In the genomic region with DNA sequence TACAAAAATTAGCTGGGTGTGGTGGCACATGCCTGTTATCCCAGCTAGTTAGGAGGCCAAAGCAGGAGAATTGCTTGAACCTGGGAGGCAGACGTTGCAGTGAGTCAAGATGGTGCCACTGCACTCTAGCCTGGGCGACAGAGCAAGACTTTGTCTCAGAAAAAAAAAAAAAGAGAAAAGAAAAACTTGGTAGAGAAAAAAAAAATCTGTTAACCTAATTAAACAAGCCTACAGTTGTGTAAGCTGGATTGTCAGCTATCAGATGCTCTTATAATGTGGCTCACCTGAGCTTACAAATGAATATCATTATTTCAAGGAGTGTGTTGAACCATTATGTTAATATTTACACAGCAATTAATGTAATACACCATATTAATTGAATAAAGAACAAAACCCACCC, we compare ENCODE assay signal across 23 cellular contexts. TPM values are rescaled to one million over a fixed set of nuclear protein-coding genes. Genes with fewer than 3 reads are reported as not detected.
DNase-seq lines count a peak whose midpoint lies in the region; ATAC-seq and TF ChIP-seq lines count a peak whose summit lies in the region.
"Had no signal": no experiment of that assay in that cellular context is flagged by ENCODE, and none has a peak within 500 bp of the region (broad histone marks: within the 10 kb centered on the region; RNA-seq: fewer than 3 reads in every experiment).

No MANE protein-coding gene starts in this region.

- peaks cover 8% of the 10 kb centered on the region for H3K27me3 Mint-ChIP-seq in activated CD8-positive, alpha-beta T cell treated with anti-CD3 and anti-CD28 coated beads for 36 hours
- H3K27me3 Mint-ChIP-seq in activated CD8-positive, alpha-beta T cell treated with anti-CD3 and anti-CD28 coated beads, Interleukin-2, amount 10 ng/mL, durations not matched to agents 7 days and 5 days (ENCODE audit: low read depth) = peaks cover 21% of the 10 kb centered on the region
- peaks cover 25% of the 10 kb centered on the region for H3K27me3 Mint-ChIP-seq in activated naive CD8-positive, alpha-beta T cell treated with anti-CD3 and anti-CD28 coated beads, Interleukin-2, amount 10 ng/mL, durations not matched to agents 7 days and 5 days
- no peaks in the 10 kb centered on the region for H3K27me3 Mint-ChIP-seq in activated naive CD4-positive, alpha-beta T cell treated with anti-CD3 and anti-CD28 coated beads for 36 hours (ENCODE audit: low read depth)
- H3K27me3 Mint-ChIP-seq: CD4-positive, alpha-beta memory T cell had no signal

- H3K4me1 ChIP-seq in OCI-LY1 (ENCODE audit: insufficient read depth, low read length, severe bottlenecking) (peaks cover 14% of the 10 kb centered on the region), spleen (peaks cover 0 to 63% (median 25%) of the 10 kb centered on the region in 6 donors)

- H3K4me3 ChIP-seq in OCI-LY1 (ENCODE audit: low read depth, low read length, poor library complexity, severe bottlenecking) (no peak overlapping the region), spleen (peak overlapping the region in 1 of 8 donors; percentile 1)
- H3K4me3 ChIP-seq: A549, dorsolateral prefrontal cortex, heart right ventricle, smooth muscle cell, stomach had no signal

- H3K36me3 ChIP-seq in OCI-LY1 (ENCODE audit: insufficient read depth, low read length) = no peaks in the 10 kb centered on the region
- no peaks in the 10 kb centered on the region for H3K36me3 ChIP-seq in spleen
- H3K36me3 ChIP-seq: heart right ventricle, stomach had no signal

- POLR2A ChIA-PET in activated CD8-positive, alpha-beta T cell treated with anti-CD3 and anti-CD28 coated beads for 36 hours (lab: Charles Lee) = interaction anchor here (0.8 to 1.7 kb wide), 2 partner anchors 10 to 85 kb away, joined by 4 read pairs; no protein-coding TSS in a partner anchor
- POLR2A ChIA-PET in activated CD8-positive, alpha-beta T cell treated with anti-CD3 and anti-CD28 coated beads, Interleukin-2, amount 10 ng/mL, durations not matched to agents 7 days and 5 days (lab: Charles Lee) = interaction anchor here (0.6 to 0.8 kb wide), 2 partner anchors 55 to 1348 kb away, joined by 3 to 5 read pairs; no protein-coding TSS in a partner anchor
- POLR2A ChIA-PET in activated naive CD8-positive, alpha-beta T cell treated with anti-CD3 and anti-CD28 coated beads, Interleukin-2, amount 10 ng/mL, durations not matched to agents 7 days and 5 days (lab: Charles Lee) = interaction anchor here (0.9 to 1.2 kb wide), 2 partner anchors 85 to 142 kb away, joined by 3 to 8 read pairs; no protein-coding TSS in a partner anchor

- H3K9me2 ChIP-seq in OCI-LY1 (ENCODE audit: low read depth, low read length) = no peaks in the 10 kb centered on the region

- no peak for ATAC-seq in activated CD8-positive, alpha-beta T cell treated with anti-CD3 and anti-CD28 coated beads for 36 hours
- ATAC-seq in activated CD8-positive, alpha-beta T cell treated with anti-CD3 and anti-CD28 coated beads, Interleukin-2, amount 10 ng/mL, durations not matched to agents 7 days and 5 days = no peak
- ATAC-seq in activated naive CD8-positive, alpha-beta T cell treated with anti-CD3 and anti-CD28 coated beads, Interleukin-2, amount 10 ng/mL, durations not matched to agents 7 days and 5 days (ENCODE audit: low read depth) = peak; percentile 19
- ATAC-seq in HG03039 (IDR thresholded peaks at IDR 0.05; ENCODE audit: unreplicated experiment) = no peak
- ATAC-seq in GM21529 (IDR thresholded peaks at IDR 0.05; ENCODE audit: unreplicated experiment) = no peak
- ATAC-seq: A549, HCT116, heart right ventricle, right cardiac atrium had no signal

- H3K27me3 ChIP-seq in OCI-LY1 (ENCODE audit: insufficient read depth, low read length) (no peaks in the 10 kb centered on the region), spleen (replicated peaks in 1 of 7) (no peaks in the 10 kb centered on the region)
- H3K27me3 ChIP-seq: dorsolateral prefrontal cortex, heart right ventricle, stomach had no signal

- no peaks in the 10 kb centered on the region for H3K9me3 ChIP-seq in OCI-LY1 (ENCODE audit: low read length)
- no peaks in the 10 kb centered on the region for H3K9me3 ChIP-seq in spleen
- H3K9me3 ChIP-seq: A549, heart right ventricle, stomach had no signal

- H3K4me2 ChIP-seq in OCI-LY1 (ENCODE audit: low read length) = no peak overlapping the region
- H3K4me2 ChIP-seq: A549, smooth muscle cell had no signal

- no peaks in the 10 kb centered on the region for H4K20me1 ChIP-seq in OCI-LY1 (ENCODE audit: insufficient read depth, low read length)

- H3K9ac ChIP-seq in OCI-LY1 (ENCODE audit: low read length) = no peak overlapping the region

- no peak for DNase-seq in activated CD8-positive, alpha-beta T cell treated with anti-CD3 and anti-CD28 coated beads for 36 hours
- no peak for DNase-seq in activated CD8-positive, alpha-beta T cell treated with anti-CD3 and anti-CD28 coated beads, Interleukin-2, amount 10 ng/mL, durations not matched to agents 7 days and 5 days
- DNase-seq in activated naive CD8-positive, alpha-beta T cell treated with anti-CD3 and anti-CD28 coated beads, Interleukin-2, amount 10 ng/mL, durations not matched to agents 7 days and 5 days = no peak
- DNase-seq in spleen = no peak
- no peak for DNase-seq in activated naive CD4-positive, alpha-beta T cell treated with anti-CD3 and anti-CD28 coated beads for 36 hours
- DNase-seq: activated CD4-positive, alpha-beta T cell treated with anti-CD3 and anti-CD28 coated beads for 1 hour; activated gamma-delta T cell; dorsolateral prefrontal cortex; heart right ventricle; kidney; NCI-H187 treated with DMSO at 0.1 percent for 48 hours; NCI-H2171; NCI-H510A; right cardiac atrium; stomach had no signal

- no peak for TF ChIP-seq CTCF in activated CD8-positive, alpha-beta T cell treated with anti-CD3 and anti-CD28 coated beads for 36 hours (IDR thresholded peaks at IDR 0.05)
- TF ChIP-seq CTCF in OCI-LY1 (IDR thresholded peaks at IDR 0.05; ENCODE audit: low read length) = no peak
- peak in 1 of 11 experiments; percentile 2 for TF ChIP-seq CTCF in spleen (IDR thresholded peaks at IDR 0.05 in 8 of 11, conservative IDR thresholded peaks at IDR 0.05 in 3 of 11)

- H3K4me1 Mint-ChIP-seq in activated CD8-positive, alpha-beta T cell treated with anti-CD3 and anti-CD28 coated beads for 36 hours (ENCODE audit: low read depth) = peaks cover 25% of the 10 kb centered on the region
- peaks cover 38% of the 10 kb centered on the region for H3K4me1 Mint-ChIP-seq in activated CD8-positive, alpha-beta T cell treated with anti-CD3 and anti-CD28 coated beads, Interleukin-2, amount 10 ng/mL, durations not matched to agents 7 days and 5 days (ENCODE audit: low read depth)
- peaks cover 32% of the 10 kb centered on the region for H3K4me1 Mint-ChIP-seq in activated naive CD8-positive, alpha-beta T cell treated with anti-CD3 and anti-CD28 coated beads, Interleukin-2, amount 10 ng/mL, durations not matched to agents 7 days and 5 days
- H3K4me1 Mint-ChIP-seq in activated naive CD4-positive, alpha-beta T cell treated with anti-CD3 and anti-CD28 coated beads for 36 hours (ENCODE audit: low read depth) = peaks cover 13% of the 10 kb centered on the region

- peak overlapping the region; percentile 66 for H3K27ac Mint-ChIP-seq in activated CD8-positive, alpha-beta T cell treated with anti-CD3 and anti-CD28 coated beads for 36 hours
- H3K27ac Mint-ChIP-seq in activated CD8-positive, alpha-beta T cell treated with anti-CD3 and anti-CD28 coated beads, Interleukin-2, amount 10 ng/mL, durations not matched to agents 7 days and 5 days = no peak overlapping the region
- peak overlapping the region; percentile 85 for H3K27ac Mint-ChIP-seq in activated naive CD8-positive, alpha-beta T cell treated with anti-CD3 and anti-CD28 coated beads, Interleukin-2, amount 10 ng/mL, durations not matched to agents 7 days and 5 days
- no peak overlapping the region for H3K27ac Mint-ChIP-seq in activated naive CD4-positive, alpha-beta T cell treated with anti-CD3 and anti-CD28 coated beads for 36 hours

- no peaks in the 10 kb centered on the region for H3K9me3 Mint-ChIP-seq in activated CD8-positive, alpha-beta T cell treated with anti-CD3 and anti-CD28 coated beads for 36 hours
- H3K9me3 Mint-ChIP-seq in activated CD8-positive, alpha-beta T cell treated with anti-CD3 and anti-CD28 coated beads, Interleukin-2, amount 10 ng/mL, durations not matched to agents 7 days and 5 days (ENCODE audit: insufficient read depth) = no peaks in the 10 kb centered on the region
- H3K9me3 Mint-ChIP-seq in activated naive CD8-positive, alpha-beta T cell treated with anti-CD3 and anti-CD28 coated beads, Interleukin-2, amount 10 ng/mL, durations not matched to agents 7 days and 5 days = peaks cover 1% of the 10 kb centered on the region
- H3K9me3 Mint-ChIP-seq in activated naive CD4-positive, alpha-beta T cell treated with anti-CD3 and anti-CD28 coated beads for 36 hours = no peaks in the 10 kb centered on the region
- H3K9me3 Mint-ChIP-seq: CD4-positive, alpha-beta memory T cell; T-cell had no signal

- CTCF ChIA-PET in activated CD8-positive, alpha-beta T cell treated with anti-CD3 and anti-CD28 coated beads for 36 hours (lab: Charles Lee) = interaction anchor here (0.6 to 1.4 kb wide), 6 partner anchors 20 to 963 kb away, joined by 3 to 4 read pairs (median 3); partner anchors contain the start of gene EYA3
- CTCF ChIA-PET in activated CD8-positive, alpha-beta T cell treated with anti-CD3 and anti-CD28 coated beads, Interleukin-2, amount 10 ng/mL, durations not matched to agents 7 days and 5 days (lab: Charles Lee) = interaction anchor here (0.7 to 1.5 kb wide), 6 partner anchors 10 to 257 kb away, joined by 3 to 7 read pairs (median 4); no protein-coding TSS in a partner anchor
- CTCF ChIA-PET in activated naive CD4-positive, alpha-beta T cell treated with anti-CD3 and anti-CD28 coated beads for 36 hours (lab: Charles Lee) = interaction anchor here (0.6 to 2.3 kb wide), 6 partner anchors 23 to 226 kb away, joined by 3 to 6 read pairs (median 3); no protein-coding TSS in a partner anchor

- peak overlapping the region; percentile 40; the same call in 1 of the 2 replicates for H2AFZ ChIP-seq in OCI-LY1 (ENCODE audit: low read length)

- no peaks in the 10 kb centered on the region for H3K79me2 ChIP-seq in OCI-LY1 (ENCODE audit: insufficient read depth, low read length)

- 64 to 82% (median 74%) methylated on average over 2 of the region's 2 CpGs for WGBS in spleen, 5 donors

- H3K4me3 Mint-ChIP-seq in activated CD8-positive, alpha-beta T cell treated with anti-CD3 and anti-CD28 coated beads for 36 hours = no peak overlapping the region
- H3K4me3 Mint-ChIP-seq in activated CD8-positive, alpha-beta T cell treated with anti-CD3 and anti-CD28 coated beads, Interleukin-2, amount 10 ng/mL, durations not matched to agents 7 days and 5 days = no peak overlapping the region
- H3K4me3 Mint-ChIP-seq in activated naive CD8-positive, alpha-beta T cell treated with anti-CD3 and anti-CD28 coated beads, Interleukin-2, amount 10 ng/mL, durations not matched to agents 7 days and 5 days = peak overlapping the region; percentile 57
- no peak overlapping the region for H3K4me3 Mint-ChIP-seq in activated naive CD4-positive, alpha-beta T cell treated with anti-CD3 and anti-CD28 coated beads for 36 hours
- H3K4me3 Mint-ChIP-seq: T-cell had no signal

- no peak for TF ChIP-seq POLR2A in spleen (IDR thresholded peaks at IDR 0.05)

- H3K36me3 Mint-ChIP-seq in activated CD8-positive, alpha-beta T cell treated with anti-CD3 and anti-CD28 coated beads for 36 hours (ENCODE audit: low read depth) = no peaks in the 10 kb centered on the region
- peaks cover 5% of the 10 kb centered on the region for H3K36me3 Mint-ChIP-seq in activated CD8-positive, alpha-beta T cell treated with anti-CD3 and anti-CD28 coated beads, Interleukin-2, amount 10 ng/mL, durations not matched to agents 7 days and 5 days (ENCODE audit: low read depth)
- H3K36me3 Mint-ChIP-seq in activated naive CD8-positive, alpha-beta T cell treated with anti-CD3 and anti-CD28 coated beads, Interleukin-2, amount 10 ng/mL, durations not matched to agents 7 days and 5 days = peaks cover 2% of the 10 kb centered on the region
- no peaks in the 10 kb centered on the region for H3K36me3 Mint-ChIP-seq in activated naive CD4-positive, alpha-beta T cell treated with anti-CD3 and anti-CD28 coated beads for 36 hours (ENCODE audit: low read depth)
- H3K36me3 Mint-ChIP-seq: CD4-positive, alpha-beta memory T cell; T-cell had no signal

- intact Hi-C loops in activated CD8-positive, alpha-beta T cell treated with anti-CD3 and anti-CD28 coated beads for 36 hours (cut with micrococcal nuclease) = no loop called here
- intact Hi-C loops in spleen (cut with DNase I; ENCODE audit: low total_unique reads) = no loop called here
- intact Hi-C loops in activated naive CD4-positive, alpha-beta T cell treated with anti-CD3 and anti-CD28 coated beads for 36 hours (cut with micrococcal nuclease) = loop anchor here (1.0 to 2.0 kb wide), 4 partner anchors 26 to 85 kb away; partner anchors contain the start of gene EYA3

- no peaks in the 10 kb centered on the region for H3F3A ChIP-seq in OCI-LY1 (ENCODE audit: insufficient read depth, low read length)

- H3K27ac ChIP-seq in OCI-LY1 (ENCODE audit: low read depth, low read length, poor library complexity, severe bottlenecking) = no peak overlapping the region
- peak overlapping the region in 7 of 8 donors; percentile 32 to 85 (median 61) for H3K27ac ChIP-seq in spleen

RNA-seq across cellular contexts. Expression of gene EYA3, which starts 26.4 kb away (rescaled TPM):
- total RNA-seq in activated CD8-positive, alpha-beta T cell treated with anti-CD3 and anti-CD28 coated beads for 36 hours = 10 to 100 TPM; 34.6 to 34.9 TPM
- 10 to 100 TPM; 33.5 to 34.5 TPM for total RNA-seq in activated CD8-positive, alpha-beta T cell treated with anti-CD3 and anti-CD28 coated beads, Interleukin-2, amount 10 ng/mL, durations not matched to agents 7 days and 5 days
- total RNA-seq in activated naive CD8-positive, alpha-beta T cell treated with anti-CD3 and anti-CD28 coated beads, Interleukin-2, amount 10 ng/mL, durations not matched to agents 7 days and 5 days = 10 to 100 TPM; 27.0 to 27.3 TPM
- 10 to 100 TPM; 16.5 to 26.4 (median 21.8) TPM for total RNA-seq in spleen
- polyA plus RNA-seq in spleen = 1 to 10 TPM; 3.5 to 5.4 (median 3.6) TPM
- total RNA-seq in activated naive CD4-positive, alpha-beta T cell treated with anti-CD3 and anti-CD28 coated beads for 36 hours = 10 to 100 TPM; 25.4 to 25.9 TPM

Comparison
In these comparisons a context has a peak if more than half of its experiments do, and no peak if none do; other contexts are left out.
1. H3K27ac Mint-ChIP-seq: peak in activated CD8-positive, alpha-beta T cell treated with anti-CD3 and anti-CD28 coated beads for 36 hours (single experiment) and activated naive CD8-positive, alpha-beta T cell treated with anti-CD3 and anti-CD28 coated beads, Interleukin-2, amount 10 ng/mL, durations not matched to agents 7 days and 5 days (single experiment); none in activated CD8-positive, alpha-beta T cell treated with anti-CD3 and anti-CD28 coated beads, Interleukin-2, amount 10 ng/mL, durations not matched to agents 7 days and 5 days (single experiment) and activated naive CD4-positive, alpha-beta T cell treated with anti-CD3 and anti-CD28 coated beads for 36 hours (single experiment).